1 cellular context compared by ENCODE assay signal in the genomic region with DNA sequence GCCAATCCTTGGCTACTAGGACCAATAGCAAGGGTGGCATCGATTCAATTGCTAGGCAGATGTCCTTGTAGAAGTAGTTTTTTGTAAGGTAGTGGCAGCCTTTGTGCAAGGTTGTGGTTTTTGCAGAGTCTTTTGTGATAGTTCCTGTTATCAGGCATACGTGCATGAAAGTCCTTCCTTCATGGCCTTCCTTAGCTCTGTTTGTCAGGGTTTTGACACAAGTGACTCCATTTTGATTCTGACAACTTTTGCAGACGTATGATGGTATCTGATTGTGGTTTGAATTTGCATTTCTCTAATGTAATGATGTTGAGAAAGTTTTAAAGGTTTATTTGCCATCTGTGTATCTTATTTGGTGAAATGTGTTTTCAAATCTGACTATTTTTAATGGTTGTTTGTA.
TF ChIP-seq lines count a peak whose summit lies in the region.

No MANE protein-coding gene starts in this region.

TF ChIP-seq in K562, 482 proteins besides CTCF, POLR2A, EP300 and RAD21 (continued from another document and continues in another):
- TF ChIP-seq, protein P1, sequence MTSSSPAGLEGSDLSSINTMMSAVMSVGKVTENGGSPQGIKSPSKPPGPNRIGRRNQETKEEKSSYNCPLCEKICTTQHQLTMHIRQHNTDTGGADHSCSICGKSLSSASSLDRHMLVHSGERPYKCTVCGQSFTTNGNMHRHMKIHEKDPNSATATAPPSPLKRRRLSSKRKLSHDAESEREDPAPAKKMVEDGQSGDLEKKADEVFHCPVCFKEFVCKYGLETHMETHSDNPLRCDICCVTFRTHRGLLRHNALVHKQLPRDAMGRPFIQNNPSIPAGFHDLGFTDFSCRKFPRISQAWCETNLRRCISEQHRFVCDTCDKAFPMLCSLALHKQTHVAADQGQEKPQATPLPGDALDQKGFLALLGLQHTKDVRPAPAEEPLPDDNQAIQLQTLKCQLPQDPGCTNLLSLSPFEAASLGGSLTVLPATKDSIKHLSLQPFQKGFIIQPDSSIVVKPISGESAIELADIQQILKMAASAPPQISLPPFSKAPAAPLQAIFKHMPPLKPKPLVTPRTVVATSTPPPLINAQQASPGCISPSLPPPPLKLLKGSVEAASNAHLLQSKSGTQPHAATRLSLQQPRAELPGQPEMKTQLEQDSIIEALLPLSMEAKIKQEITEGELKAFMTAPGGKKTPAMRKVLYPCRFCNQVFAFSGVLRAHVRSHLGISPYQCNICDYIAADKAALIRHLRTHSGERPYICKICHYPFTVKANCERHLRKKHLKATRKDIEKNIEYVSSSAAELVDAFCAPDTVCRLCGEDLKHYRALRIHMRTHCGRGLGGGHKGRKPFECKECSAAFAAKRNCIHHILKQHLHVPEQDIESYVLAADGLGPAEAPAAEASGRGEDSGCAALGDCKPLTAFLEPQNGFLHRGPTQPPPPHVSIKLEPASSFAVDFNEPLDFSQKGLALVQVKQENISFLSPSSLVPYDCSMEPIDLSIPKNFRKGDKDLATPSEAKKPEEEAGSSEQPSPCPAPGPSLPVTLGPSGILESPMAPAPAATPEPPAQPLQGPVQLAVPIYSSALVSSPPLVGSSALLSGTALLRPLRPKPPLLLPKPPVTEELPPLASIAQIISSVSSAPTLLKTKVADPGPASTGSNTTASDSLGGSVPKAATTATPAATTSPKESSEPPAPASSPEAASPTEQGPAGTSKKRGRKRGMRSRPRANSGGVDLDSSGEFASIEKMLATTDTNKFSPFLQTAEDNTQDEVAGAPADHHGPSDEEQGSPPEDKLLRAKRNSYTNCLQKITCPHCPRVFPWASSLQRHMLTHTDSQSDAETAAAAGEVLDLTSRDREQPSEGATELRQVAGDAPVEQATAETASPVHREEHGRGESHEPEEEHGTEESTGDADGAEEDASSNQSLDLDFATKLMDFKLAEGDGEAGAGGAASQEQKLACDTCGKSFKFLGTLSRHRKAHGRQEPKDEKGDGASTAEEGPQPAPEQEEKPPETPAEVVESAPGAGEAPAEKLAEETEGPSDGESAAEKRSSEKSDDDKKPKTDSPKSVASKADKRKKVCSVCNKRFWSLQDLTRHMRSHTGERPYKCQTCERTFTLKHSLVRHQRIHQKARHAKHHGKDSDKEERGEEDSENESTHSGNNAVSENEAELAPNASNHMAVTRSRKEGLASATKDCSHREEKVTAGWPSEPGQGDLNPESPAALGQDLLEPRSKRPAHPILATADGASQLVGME (CRISPR knock-in tag; IDR thresholded peaks at IDR 0.05), result no peak
- no peak for TF ChIP-seq GTF2E2 (tag; IDR thresholded peaks at IDR 0.05)
- no peak for TF ChIP-seq RBM15 (IDR thresholded peaks at IDR 0.05; ENCODE audit: insufficient read depth, low read length)
- no peak for TF ChIP-seq KLF16 (IDR thresholded peaks at IDR 0.05)
- TF ChIP-seq RBM25 (IDR thresholded peaks at IDR 0.05; ENCODE audit: low read depth, low read length, severe bottlenecking), result no peak
- TF ChIP-seq, protein P2, sequence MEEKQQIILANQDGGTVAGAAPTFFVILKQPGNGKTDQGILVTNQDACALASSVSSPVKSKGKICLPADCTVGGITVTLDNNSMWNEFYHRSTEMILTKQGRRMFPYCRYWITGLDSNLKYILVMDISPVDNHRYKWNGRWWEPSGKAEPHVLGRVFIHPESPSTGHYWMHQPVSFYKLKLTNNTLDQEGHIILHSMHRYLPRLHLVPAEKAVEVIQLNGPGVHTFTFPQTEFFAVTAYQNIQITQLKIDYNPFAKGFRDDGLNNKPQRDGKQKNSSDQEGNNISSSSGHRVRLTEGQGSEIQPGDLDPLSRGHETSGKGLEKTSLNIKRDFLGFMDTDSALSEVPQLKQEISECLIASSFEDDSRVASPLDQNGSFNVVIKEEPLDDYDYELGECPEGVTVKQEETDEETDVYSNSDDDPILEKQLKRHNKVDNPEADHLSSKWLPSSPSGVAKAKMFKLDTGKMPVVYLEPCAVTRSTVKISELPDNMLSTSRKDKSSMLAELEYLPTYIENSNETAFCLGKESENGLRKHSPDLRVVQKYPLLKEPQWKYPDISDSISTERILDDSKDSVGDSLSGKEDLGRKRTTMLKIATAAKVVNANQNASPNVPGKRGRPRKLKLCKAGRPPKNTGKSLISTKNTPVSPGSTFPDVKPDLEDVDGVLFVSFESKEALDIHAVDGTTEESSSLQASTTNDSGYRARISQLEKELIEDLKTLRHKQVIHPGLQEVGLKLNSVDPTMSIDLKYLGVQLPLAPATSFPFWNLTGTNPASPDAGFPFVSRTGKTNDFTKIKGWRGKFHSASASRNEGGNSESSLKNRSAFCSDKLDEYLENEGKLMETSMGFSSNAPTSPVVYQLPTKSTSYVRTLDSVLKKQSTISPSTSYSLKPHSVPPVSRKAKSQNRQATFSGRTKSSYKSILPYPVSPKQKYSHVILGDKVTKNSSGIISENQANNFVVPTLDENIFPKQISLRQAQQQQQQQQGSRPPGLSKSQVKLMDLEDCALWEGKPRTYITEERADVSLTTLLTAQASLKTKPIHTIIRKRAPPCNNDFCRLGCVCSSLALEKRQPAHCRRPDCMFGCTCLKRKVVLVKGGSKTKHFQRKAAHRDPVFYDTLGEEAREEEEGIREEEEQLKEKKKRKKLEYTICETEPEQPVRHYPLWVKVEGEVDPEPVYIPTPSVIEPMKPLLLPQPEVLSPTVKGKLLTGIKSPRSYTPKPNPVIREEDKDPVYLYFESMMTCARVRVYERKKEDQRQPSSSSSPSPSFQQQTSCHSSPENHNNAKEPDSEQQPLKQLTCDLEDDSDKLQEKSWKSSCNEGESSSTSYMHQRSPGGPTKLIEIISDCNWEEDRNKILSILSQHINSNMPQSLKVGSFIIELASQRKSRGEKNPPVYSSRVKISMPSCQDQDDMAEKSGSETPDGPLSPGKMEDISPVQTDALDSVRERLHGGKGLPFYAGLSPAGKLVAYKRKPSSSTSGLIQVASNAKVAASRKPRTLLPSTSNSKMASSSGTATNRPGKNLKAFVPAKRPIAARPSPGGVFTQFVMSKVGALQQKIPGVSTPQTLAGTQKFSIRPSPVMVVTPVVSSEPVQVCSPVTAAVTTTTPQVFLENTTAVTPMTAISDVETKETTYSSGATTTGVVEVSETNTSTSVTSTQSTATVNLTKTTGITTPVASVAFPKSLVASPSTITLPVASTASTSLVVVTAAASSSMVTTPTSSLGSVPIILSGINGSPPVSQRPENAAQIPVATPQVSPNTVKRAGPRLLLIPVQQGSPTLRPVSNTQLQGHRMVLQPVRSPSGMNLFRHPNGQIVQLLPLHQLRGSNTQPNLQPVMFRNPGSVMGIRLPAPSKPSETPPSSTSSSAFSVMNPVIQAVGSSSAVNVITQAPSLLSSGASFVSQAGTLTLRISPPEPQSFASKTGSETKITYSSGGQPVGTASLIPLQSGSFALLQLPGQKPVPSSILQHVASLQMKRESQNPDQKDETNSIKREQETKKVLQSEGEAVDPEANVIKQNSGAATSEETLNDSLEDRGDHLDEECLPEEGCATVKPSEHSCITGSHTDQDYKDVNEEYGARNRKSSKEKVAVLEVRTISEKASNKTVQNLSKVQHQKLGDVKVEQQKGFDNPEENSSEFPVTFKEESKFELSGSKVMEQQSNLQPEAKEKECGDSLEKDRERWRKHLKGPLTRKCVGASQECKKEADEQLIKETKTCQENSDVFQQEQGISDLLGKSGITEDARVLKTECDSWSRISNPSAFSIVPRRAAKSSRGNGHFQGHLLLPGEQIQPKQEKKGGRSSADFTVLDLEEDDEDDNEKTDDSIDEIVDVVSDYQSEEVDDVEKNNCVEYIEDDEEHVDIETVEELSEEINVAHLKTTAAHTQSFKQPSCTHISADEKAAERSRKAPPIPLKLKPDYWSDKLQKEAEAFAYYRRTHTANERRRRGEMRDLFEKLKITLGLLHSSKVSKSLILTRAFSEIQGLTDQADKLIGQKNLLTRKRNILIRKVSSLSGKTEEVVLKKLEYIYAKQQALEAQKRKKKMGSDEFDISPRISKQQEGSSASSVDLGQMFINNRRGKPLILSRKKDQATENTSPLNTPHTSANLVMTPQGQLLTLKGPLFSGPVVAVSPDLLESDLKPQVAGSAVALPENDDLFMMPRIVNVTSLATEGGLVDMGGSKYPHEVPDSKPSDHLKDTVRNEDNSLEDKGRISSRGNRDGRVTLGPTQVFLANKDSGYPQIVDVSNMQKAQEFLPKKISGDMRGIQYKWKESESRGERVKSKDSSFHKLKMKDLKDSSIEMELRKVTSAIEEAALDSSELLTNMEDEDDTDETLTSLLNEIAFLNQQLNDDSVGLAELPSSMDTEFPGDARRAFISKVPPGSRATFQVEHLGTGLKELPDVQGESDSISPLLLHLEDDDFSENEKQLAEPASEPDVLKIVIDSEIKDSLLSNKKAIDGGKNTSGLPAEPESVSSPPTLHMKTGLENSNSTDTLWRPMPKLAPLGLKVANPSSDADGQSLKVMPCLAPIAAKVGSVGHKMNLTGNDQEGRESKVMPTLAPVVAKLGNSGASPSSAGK (IDR thresholded peaks at IDR 0.05), result no peak
- TF ChIP-seq DACH1 (IDR thresholded peaks at IDR 0.05; ENCODE audit: partially characterized antibody), result no peak
- peak; percentile 50; the same call in 1 of the 2 replicates for TF ChIP-seq HSF4 (CRISPR knock-in tag; IDR thresholded peaks at IDR 0.05; ENCODE audit: borderline replicate concordance)
- TF ChIP-seq, protein P3, sequence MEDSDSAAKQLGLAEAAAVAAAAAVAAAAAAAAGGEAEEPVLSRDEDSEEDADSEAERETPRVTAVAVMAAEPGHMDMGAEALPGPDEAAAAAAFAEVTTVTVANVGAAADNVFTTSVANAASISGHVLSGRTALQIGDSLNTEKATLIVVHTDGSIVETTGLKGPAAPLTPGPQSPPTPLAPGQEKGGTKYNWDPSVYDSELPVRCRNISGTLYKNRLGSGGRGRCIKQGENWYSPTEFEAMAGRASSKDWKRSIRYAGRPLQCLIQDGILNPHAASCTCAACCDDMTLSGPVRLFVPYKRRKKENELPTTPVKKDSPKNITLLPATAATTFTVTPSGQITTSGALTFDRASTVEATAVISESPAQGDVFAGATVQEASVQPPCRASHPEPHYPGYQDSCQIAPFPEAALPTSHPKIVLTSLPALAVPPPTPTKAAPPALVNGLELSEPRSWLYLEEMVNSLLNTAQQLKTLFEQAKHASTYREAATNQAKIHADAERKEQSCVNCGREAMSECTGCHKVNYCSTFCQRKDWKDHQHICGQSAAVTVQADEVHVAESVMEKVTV (CRISPR knock-in tag; IDR thresholded peaks at IDR 0.05), result no peak
- TF ChIP-seq DNMT1 (IDR thresholded peaks at IDR 0.05), result no peak
- no peak for TF ChIP-seq IRF2 (CRISPR knock-in tag; IDR thresholded peaks at IDR 0.05)
- TF ChIP-seq, protein P4, sequence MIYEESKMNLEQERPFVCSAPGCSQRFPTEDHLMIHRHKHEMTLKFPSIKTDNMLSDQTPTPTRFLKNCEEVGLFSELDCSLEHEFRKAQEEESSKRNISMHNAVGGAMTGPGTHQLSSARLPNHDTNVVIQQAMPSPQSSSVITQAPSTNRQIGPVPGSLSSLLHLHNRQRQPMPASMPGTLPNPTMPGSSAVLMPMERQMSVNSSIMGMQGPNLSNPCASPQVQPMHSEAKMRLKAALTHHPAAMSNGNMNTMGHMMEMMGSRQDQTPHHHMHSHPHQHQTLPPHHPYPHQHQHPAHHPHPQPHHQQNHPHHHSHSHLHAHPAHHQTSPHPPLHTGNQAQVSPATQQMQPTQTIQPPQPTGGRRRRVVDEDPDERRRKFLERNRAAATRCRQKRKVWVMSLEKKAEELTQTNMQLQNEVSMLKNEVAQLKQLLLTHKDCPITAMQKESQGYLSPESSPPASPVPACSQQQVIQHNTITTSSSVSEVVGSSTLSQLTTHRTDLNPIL (CRISPR knock-in tag; IDR thresholded peaks at IDR 0.05), result 0 out of 2 replicates have a peak, but pooled peaks have one; percentile 42
- TF ChIP-seq, protein P5, sequence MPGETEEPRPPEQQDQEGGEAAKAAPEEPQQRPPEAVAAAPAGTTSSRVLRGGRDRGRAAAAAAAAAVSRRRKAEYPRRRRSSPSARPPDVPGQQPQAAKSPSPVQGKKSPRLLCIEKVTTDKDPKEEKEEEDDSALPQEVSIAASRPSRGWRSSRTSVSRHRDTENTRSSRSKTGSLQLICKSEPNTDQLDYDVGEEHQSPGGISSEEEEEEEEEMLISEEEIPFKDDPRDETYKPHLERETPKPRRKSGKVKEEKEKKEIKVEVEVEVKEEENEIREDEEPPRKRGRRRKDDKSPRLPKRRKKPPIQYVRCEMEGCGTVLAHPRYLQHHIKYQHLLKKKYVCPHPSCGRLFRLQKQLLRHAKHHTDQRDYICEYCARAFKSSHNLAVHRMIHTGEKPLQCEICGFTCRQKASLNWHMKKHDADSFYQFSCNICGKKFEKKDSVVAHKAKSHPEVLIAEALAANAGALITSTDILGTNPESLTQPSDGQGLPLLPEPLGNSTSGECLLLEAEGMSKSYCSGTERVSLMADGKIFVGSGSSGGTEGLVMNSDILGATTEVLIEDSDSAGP (CRISPR knock-in tag; IDR thresholded peaks at IDR 0.05), result no peak
- no peak for TF ChIP-seq ZNF830 (CRISPR knock-in tag; IDR thresholded peaks at IDR 0.05)
- no peak for TF ChIP-seq CTBP1 (IDR thresholded peaks at IDR 0.05; ENCODE audit: borderline replicate concordance)
- no peak for TF ChIP-seq SMARCA4 (IDR thresholded peaks at IDR 0.05)
- TF ChIP-seq LCOR (CRISPR knock-in tag; IDR thresholded peaks at IDR 0.05), result no peak
- TF ChIP-seq ELF1 (tag; IDR thresholded peaks at IDR 0.05), result no peak
- TF ChIP-seq ZNF507 (tag; conservative IDR thresholded peaks at IDR 0.05), result no peak
- no peak for TF ChIP-seq RBM22 (IDR thresholded peaks at IDR 0.05; ENCODE audit: low read depth, low read length, poor library complexity, severe bottlenecking)
- TF ChIP-seq, protein P6, sequence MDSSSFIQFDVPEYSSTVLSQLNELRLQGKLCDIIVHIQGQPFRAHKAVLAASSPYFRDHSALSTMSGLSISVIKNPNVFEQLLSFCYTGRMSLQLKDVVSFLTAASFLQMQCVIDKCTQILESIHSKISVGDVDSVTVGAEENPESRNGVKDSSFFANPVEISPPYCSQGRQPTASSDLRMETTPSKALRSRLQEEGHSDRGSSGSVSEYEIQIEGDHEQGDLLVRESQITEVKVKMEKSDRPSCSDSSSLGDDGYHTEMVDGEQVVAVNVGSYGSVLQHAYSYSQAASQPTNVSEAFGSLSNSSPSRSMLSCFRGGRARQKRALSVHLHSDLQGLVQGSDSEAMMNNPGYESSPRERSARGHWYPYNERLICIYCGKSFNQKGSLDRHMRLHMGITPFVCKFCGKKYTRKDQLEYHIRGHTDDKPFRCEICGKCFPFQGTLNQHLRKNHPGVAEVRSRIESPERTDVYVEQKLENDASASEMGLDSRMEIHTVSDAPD (CRISPR knock-in tag; IDR thresholded peaks at IDR 0.05), result no peak
- TF ChIP-seq PTTG1 (tag; IDR thresholded peaks at IDR 0.05; ENCODE audit: low read depth), result peak; percentile 84
- no peak for TF ChIP-seq TBL1XR1 (IDR thresholded peaks at IDR 0.05; ENCODE audit: low read length in 2 of 2)
- TF ChIP-seq, protein P7, sequence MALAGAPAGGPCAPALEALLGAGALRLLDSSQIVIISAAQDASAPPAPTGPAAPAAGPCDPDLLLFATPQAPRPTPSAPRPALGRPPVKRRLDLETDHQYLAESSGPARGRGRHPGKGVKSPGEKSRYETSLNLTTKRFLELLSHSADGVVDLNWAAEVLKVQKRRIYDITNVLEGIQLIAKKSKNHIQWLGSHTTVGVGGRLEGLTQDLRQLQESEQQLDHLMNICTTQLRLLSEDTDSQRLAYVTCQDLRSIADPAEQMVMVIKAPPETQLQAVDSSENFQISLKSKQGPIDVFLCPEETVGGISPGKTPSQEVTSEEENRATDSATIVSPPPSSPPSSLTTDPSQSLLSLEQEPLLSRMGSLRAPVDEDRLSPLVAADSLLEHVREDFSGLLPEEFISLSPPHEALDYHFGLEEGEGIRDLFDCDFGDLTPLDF (CRISPR knock-in tag; IDR thresholded peaks at IDR 0.05), result no peak
- no peak for TF ChIP-seq SOX6 (IDR thresholded peaks at IDR 0.05)
- peak; percentile 90 for TF ChIP-seq PTRF (tag; IDR thresholded peaks at IDR 0.05)
- TF ChIP-seq TEAD1 (CRISPR knock-in tag; IDR thresholded peaks at IDR 0.05), result peak in 1 of 2 experiments; percentile 75; a peak in 2 of 4 replicates
- TF ChIP-seq MTF1 (CRISPR knock-in tag; IDR thresholded peaks at IDR 0.05; ENCODE audit: borderline replicate concordance), result no peak
- TF ChIP-seq HDGF (IDR thresholded peaks at IDR 0.05), result no peak
- no peak for TF ChIP-seq ZNF644 (tag; IDR thresholded peaks at IDR 0.05; ENCODE audit: low read depth)
- no peak for TF ChIP-seq OTX1 (CRISPR knock-in tag; IDR thresholded peaks at IDR 0.05)
